Comparison of ENCODE assay signal across 8 cellular contexts in genomic region chr2:30115141-30115980, GRCh38. TPM values are rescaled to one million over a fixed set of nuclear protein-coding genes. Genes with fewer than 3 reads are reported as not detected.
DNase-seq lines count a peak whose midpoint lies in the region; ATAC-seq and TF ChIP-seq lines count a peak whose summit lies in the region.

No MANE protein-coding gene starts in this region.

- peak; percentile 88 for TF ChIP-seq RAD21 in Ishikawa (IDR thresholded peaks at IDR 0.05; ENCODE audit: low read depth)

- H3K27ac ChIP-seq in neuronal stem cell (replicated peaks; ENCODE audit: low read length) = no peak overlapping the region
- peak overlapping the region; percentile 51 for H3K27ac ChIP-seq in temporal lobe (ENCODE audit: low read depth, low read length)

- no peaks in the 10 kb centered on the region for H3K4me1 Mint-ChIP-seq in activated T-helper 17 cell treated with anti-CD3 and anti-CD28 coated beads, Interleukin-2, amount 50 U/mL, for 72 hours

- no peak overlapping the region for H3K14ac ChIP-seq in neuronal stem cell (ENCODE audit: low read length)

- H2AK5ac ChIP-seq in neuronal stem cell (ENCODE audit: low read depth, low read length) = no peak overlapping the region

- H3K9ac ChIP-seq in neuronal stem cell (ENCODE audit: low read depth, low read length, poor library complexity) = no peak overlapping the region

- no peaks in the 10 kb centered on the region for H3K79me1 ChIP-seq in neuronal stem cell (ENCODE audit: low read depth, low read length)

- no peak overlapping the region for H3K4me2 ChIP-seq in neuronal stem cell (ENCODE audit: insufficient read depth, low read length, poor library complexity, severe bottlenecking)

- no peak overlapping the region for H2BK120ac ChIP-seq in neuronal stem cell (ENCODE audit: low read depth, low read length)

- no CpG with 5 or more reads among the region's 19 CpGs for WGBS in neuronal stem cell (ENCODE audit: extremely low coverage in 2 of 2, insufficient read length in 2 of 2, insufficient replicate concordance in 1 of 2), 2 donors

- no peak overlapping the region for H3K4me3 ChIP-seq in neuronal stem cell (ENCODE audit: low read length in 2 of 2)

- H3K4me3 Mint-ChIP-seq in activated T-helper 17 cell treated with anti-CD3 and anti-CD28 coated beads, Interleukin-2, amount 50 U/mL, for 72 hours = no peak overlapping the region

- no peak overlapping the region for H3K4ac ChIP-seq in neuronal stem cell (ENCODE audit: low read length)

- no peak overlapping the region for H3K18ac ChIP-seq in neuronal stem cell (ENCODE audit: low read length)

- H3K23ac ChIP-seq in neuronal stem cell (ENCODE audit: low read depth, low read length, poor library complexity) = no peak overlapping the region

- H2BK5ac ChIP-seq in neuronal stem cell (ENCODE audit: low read length) = no peak overlapping the region

- H3K27me3 ChIP-seq in neuronal stem cell (ENCODE audit: control insufficient read depth in 3 of 3, insufficient read depth in 3 of 3, low read depth in 1 of 3, low read length in 3 of 3) = peaks cover 0 to 23% (median 4%) of the 10 kb centered on the region in 3 experiments

- H3K27ac Mint-ChIP-seq in activated T-helper 17 cell treated with anti-CD3 and anti-CD28 coated beads, Interleukin-2, amount 50 U/mL, for 72 hours = peak overlapping the region; percentile 9

- DNase-seq in EH (ENCODE audit: low read depth) (peak; percentile 88), OCI-M1 (lab: John Stamatoyannopoulos, UW) (peak; percentile 87), fibroblast of the conjunctiva (ENCODE audit: low read depth) (peak; percentile 72), neuronal stem cell (ENCODE audit: low spot score) (peak; percentile 54)

- no peak overlapping the region for H4K91ac ChIP-seq in neuronal stem cell (ENCODE audit: low read depth, low read length, poor library complexity)

- H3K36me3 ChIP-seq in neuronal stem cell (replicated peaks in 1 of 2; ENCODE audit: control insufficient read depth in 2 of 2, insufficient read depth in 2 of 2, low read length in 2 of 2) = no peaks in the 10 kb centered on the region

- H3K36me3 Mint-ChIP-seq in activated T-helper 17 cell treated with anti-CD3 and anti-CD28 coated beads, Interleukin-2, amount 50 U/mL, for 72 hours (ENCODE audit: low read depth) = no peaks in the 10 kb centered on the region

- no peak overlapping the region for H2BK12ac ChIP-seq in neuronal stem cell (ENCODE audit: low read length)

- no peak for TF ChIP-seq EP300 in Ishikawa (IDR thresholded peaks at IDR 0.05; ENCODE audit: borderline replicate concordance)

- no peak overlapping the region for H2BK15ac ChIP-seq in neuronal stem cell (ENCODE audit: low read length)

- no peaks in the 10 kb centered on the region for H3K9me3 ChIP-seq in neuronal stem cell (replicated peaks in 1 of 2; ENCODE audit: control insufficient read depth in 2 of 2, insufficient read depth in 1 of 2, low read depth in 1 of 2, low read length in 2 of 2)

- H3K27me3 Mint-ChIP-seq in activated T-helper 17 cell treated with anti-CD3 and anti-CD28 coated beads, Interleukin-2, amount 50 U/mL, for 72 hours = peaks cover 7% of the 10 kb centered on the region

- no peaks in the 10 kb centered on the region for H3K9me3 Mint-ChIP-seq in activated T-helper 17 cell treated with anti-CD3 and anti-CD28 coated beads, Interleukin-2, amount 50 U/mL, for 72 hours

- peak; percentile 55 for ATAC-seq in activated T-helper 17 cell treated with anti-CD3 and anti-CD28 coated beads, Interleukin-2, amount 50 U/mL, for 72 hours (replicated peaks)
- no peak for ATAC-seq in GM19395 (IDR thresholded peaks at IDR 0.05; ENCODE audit: unreplicated experiment)

- H2AFZ ChIP-seq in neuronal stem cell (ENCODE audit: low read length) = peak overlapping the region; percentile 73

- H4K8ac ChIP-seq in neuronal stem cell (ENCODE audit: low read depth, low read length) = no peak overlapping the region

- H3K4me1 ChIP-seq in neuronal stem cell (ENCODE audit: control insufficient read depth in 2 of 2, insufficient read depth in 1 of 2, low read depth in 1 of 2, low read length in 2 of 2) = peaks cover 0 to 2% of the 10 kb centered on the region in 2 donors

TF ChIP-seq in Ishikawa, 13 proteins besides CTCF, POLR2A, EP300 and RAD21:
- TF ChIP-seq CREB1 (IDR thresholded peaks at IDR 0.05; ENCODE audit: low read depth) = no peak
- TF ChIP-seq YY1 (IDR thresholded peaks at IDR 0.05; ENCODE audit: low read depth) = no peak
- TF ChIP-seq FOXM1 (IDR thresholded peaks at IDR 0.05; ENCODE audit: borderline replicate concordance, low read depth) = no peak
- TF ChIP-seq TEAD4 (IDR thresholded peaks at IDR 0.05) = no peak
- TF ChIP-seq MAX (IDR thresholded peaks at IDR 0.05) = no peak
- no peak for TF ChIP-seq NFIC (IDR thresholded peaks at IDR 0.05)
- no peak for TF ChIP-seq TAF1 (IDR thresholded peaks at IDR 0.05; ENCODE audit: low read depth)

RNA-seq across cellular contexts. Expression of gene YPEL5, which starts 31.4 kb away (rescaled TPM):
- 10 to 100 TPM; 27.1 to 55.3 TPM for total RNA-seq in activated T-helper 17 cell treated with anti-CD3 and anti-CD28 coated beads, Interleukin-2, amount 50 U/mL, for 72 hours
- 43.6 TPM for polyA plus RNA-seq in neuronal stem cell (2013, experiment 1 of 2)
- 43.0 TPM for polyA plus RNA-seq in neuronal stem cell (2013, experiment 2 of 2)
- 90.2 TPM for total RNA-seq in temporal lobe
